In genomic region chr14:68808696-68809095, GRCh38 we compare ENCODE assay signal across 16 cellular contexts. TPM values are rescaled to one million over a fixed set of nuclear protein-coding genes. Genes with fewer than 3 reads are reported as not detected.
DNase-seq lines count a peak whose midpoint lies in the region; ATAC-seq and TF ChIP-seq lines count a peak whose summit lies in the region.
"Had no signal": no experiment of that assay in that cellular context is flagged by ENCODE, and none has a peak within 500 bp of the region (broad histone marks: within the 10 kb centered on the region; RNA-seq: fewer than 3 reads in every experiment).

No MANE protein-coding gene starts in this region.

- CTCF ChIA-PET in Caco-2 (lab: Charles Lee) = interaction anchor here (0.6 kb wide), 1 partner anchor 19 kb away, joined by 4 read pairs; no protein-coding TSS in a partner anchor

- BruUV-seq in Caco-2 (replicated peaks; lab: Mats Ljungman, UMichigan) = no TSS peak

- TF ChIP-seq CTCF in RWPE2 (IDR thresholded peaks at IDR 0.05; ENCODE audit: poor library complexity, severe bottlenecking) (no peak), Caco-2 (IDR thresholded peaks at IDR 0.05; ENCODE audit: insufficient read depth in 1 of 2, low read depth in 1 of 2, low read length in 1 of 2, severe bottlenecking in 1 of 2, unreplicated experiment in 1 of 2) (no peak)

- H3K4me1 Mint-ChIP-seq in Caco-2 (ENCODE audit: low read depth, unreplicated experiment) = peaks cover 7% of the 10 kb centered on the region

- H3K27ac ChIP-seq in BLaER1 (peak overlapping the region; percentile 25; the same call in 1 of the 2 replicates), RWPE2 (ENCODE audit: poor library complexity, severe bottlenecking) (no peak overlapping the region), skin epidermis (peak overlapping the region in 11 of 21 experiments; percentile 6 to 84 (median 70))

- H3K9me3 ChIP-seq in BLaER1 (peaks cover 24% of the 10 kb centered on the region), RWPE2 (ENCODE audit: severe bottlenecking) (no peaks in the 10 kb centered on the region), Caco-2 (no peaks in the 10 kb centered on the region)

- H3K9me3 Mint-ChIP-seq in Caco-2 (ENCODE audit: unreplicated experiment) = no peaks in the 10 kb centered on the region

- POLR2A ChIA-PET in Caco-2 (lab: Charles Lee) = interaction anchor here (0.7 kb wide), 1 partner anchor 443 kb away, joined by 5 read pairs; no protein-coding TSS in a partner anchor

- no peaks in the 10 kb centered on the region for H3K27me3 Mint-ChIP-seq in Caco-2 (ENCODE audit: insufficient read depth, unreplicated experiment)

- no peak overlapping the region for H3K4me3 ChIP-seq in BLaER1
- no peak overlapping the region for H3K4me3 ChIP-seq in RWPE2 (ENCODE audit: severe bottlenecking)
- H3K4me3 ChIP-seq in skin epidermis = no peak overlapping the region
- H3K4me3 ChIP-seq in Caco-2 (ENCODE audit: low read depth, low read length) = no peak overlapping the region

- intact Hi-C loops in Caco-2 (cut with micrococcal nuclease; ENCODE audit: unreplicated experiment) = no loop called here

- no peak overlapping the region for H3K4me2 ChIP-seq in BLaER1

- H3K4me1 ChIP-seq in BLaER1 = peaks cover 85% of the 10 kb centered on the region
- H3K4me1 ChIP-seq in RWPE2 (ENCODE audit: insufficient read depth, poor library complexity, severe bottlenecking) = no peaks in the 10 kb centered on the region
- peaks cover 4% of the 10 kb centered on the region; the same call in 1 of the 2 replicates for H3K4me1 ChIP-seq in Caco-2

- H3K4me3 Mint-ChIP-seq in Caco-2 (ENCODE audit: unreplicated experiment) = no peak overlapping the region
- H3K4me3 Mint-ChIP-seq: T-helper 2 cell treated with Interferon-gamma antibody and Interleukin-4, amounts not matched to agents 5 μg/mL and 100 μg/mL, for 36 hours had no signal

- no peak for ATAC-seq in RWPE2 (ENCODE audit: low read depth)
- ATAC-seq in GM18873 (IDR thresholded peaks at IDR 0.05; ENCODE audit: low FRiP score, unreplicated experiment) = no peak
- ATAC-seq: right cardiac atrium had no signal

- peaks cover 5% of the 10 kb centered on the region for H3K36me3 Mint-ChIP-seq in Caco-2 (ENCODE audit: insufficient read depth, unreplicated experiment)

- H3K36me3 ChIP-seq in BLaER1 (no peaks in the 10 kb centered on the region), RWPE2 (ENCODE audit: low read depth) (no peaks in the 10 kb centered on the region), Caco-2 (ENCODE audit: control insufficient read depth, insufficient read depth, low read length) (no peaks in the 10 kb centered on the region; the same call in 1 of the 2 replicates)

- no peak overlapping the region for H3K9ac ChIP-seq in BLaER1

- DNase-seq in RWPE2 (ENCODE audit: low spot score) = peak; percentile 45
- DNase-seq in iPS-NIHi7 (ENCODE audit: extremely low spot score) = peak; percentile 16
- no peak for DNase-seq in NCI-H345 treated with DMSO at 0.1 percent for 48 hours (lab: John Stamatoyannopoulos, UW; ENCODE audit: unreplicated experiment)
- DNase-seq in NK-92 (lab: John Stamatoyannopoulos, UW; ENCODE audit: unreplicated experiment) = no peak
- no peak for DNase-seq in Caco-2
- DNase-seq: DMS79; effector CD8-positive, alpha-beta T cell; foreskin melanocyte; NCI-H1105 treated with DMSO at 0.1 percent for 48 hours; right cardiac atrium; RPMI8226 had no signal

- H4K20me1 ChIP-seq in BLaER1 = no peaks in the 10 kb centered on the region

- no peak overlapping the region for H3K27ac Mint-ChIP-seq in Caco-2 (ENCODE audit: unreplicated experiment)
- H3K27ac Mint-ChIP-seq: activated T-helper 2 cell treated with anti-CD3 and anti-CD28 coated beads, Interferon-gamma antibody, Interleukin-2, Interleukin-4, amounts not matched to agents 10 μg/mL and 5 μg/mL and 100 μg/mL, durations not matched to agents 14 hours and 24 hours and 36 hours; T-helper 2 cell treated with Interferon-gamma antibody and Interleukin-4, amounts not matched to agents 5 μg/mL and 100 μg/mL, for 36 hours had no signal

- no peaks in the 10 kb centered on the region for H3K27me3 ChIP-seq in BLaER1
- no peaks in the 10 kb centered on the region for H3K27me3 ChIP-seq in RWPE2 (ENCODE audit: insufficient read depth, poor library complexity, severe bottlenecking)
- H3K27me3 ChIP-seq in Caco-2 (replicated peaks; ENCODE audit: control insufficient read depth, insufficient read depth, low read length) = no peaks in the 10 kb centered on the region

RNA-seq across cellular contexts. Expression of gene ZFP36L1, which starts 15.8 kb away (rescaled TPM):
- 94.8 and 103 TPM in 2 replicates for total RNA-seq in Caco-2 (2022)

Comparison
In these comparisons a context has a peak if more than half of its experiments do, and no peak if none do; other contexts are left out.
1. DNase-seq: peak in RWPE2 (single experiment) and iPS-NIHi7 (single experiment); none in NCI-H345 treated with DMSO at 0.1 percent for 48 hours (single experiment), NK-92 (single experiment) and Caco-2 (0 of 2).